Comparison of ENCODE assay signal across 9 cellular contexts in genomic region chr1:243325305-243325890, GRCh38.
DNase-seq lines count a peak whose midpoint lies in the region; ATAC-seq, FAIRE-seq and TF ChIP-seq lines count a peak whose summit lies in the region.
"Had no signal": no experiment of that assay in that cellular context is flagged by ENCODE, and none has a peak within 500 bp of the region (broad histone marks: within the 10 kb centered on the region; RNA-seq: fewer than 3 reads in every experiment).

No MANE protein-coding gene starts in this region.

- RAD21 ChIA-PET in HCT116 (lab: Charles Lee; ENCODE audit: low non-redundant PET in 1 of 2, low total read pairs in 2 of 2, uncharacterized antibody in 2 of 2, unreplicated experiment in 2 of 2), result no interaction called here

- TF ChIP-seq EP300 in transverse colon (IDR thresholded peaks at IDR 0.05; ENCODE audit: low read depth), result no peak

- 0% methylated on average over 1 of the region's 1 CpG for WGBS in transverse colon (ENCODE audit: low coverage in 1 of 2), 2 donors

- H3K9me2 ChIP-seq in HCT116 (ENCODE audit: insufficient read depth), result no peaks in the 10 kb centered on the region

- H3K9me3 ChIP-seq in HCT116 (ENCODE audit: control insufficient read depth in 1 of 2, insufficient read depth in 1 of 2, low read depth in 1 of 2, low read length in 2 of 2) (no peaks in the 10 kb centered on the region), transverse colon (no peaks in the 10 kb centered on the region)

- TF ChIP-seq RAD21 in HCT116 (IDR thresholded peaks at IDR 0.05; ENCODE audit: low read depth), result peak; percentile 93

- no peak overlapping the region for H3K4me3 Mint-ChIP-seq in activated naive CD4-positive, alpha-beta T cell treated with anti-CD3 and anti-CD28 coated beads for 36 hours
- H3K4me3 Mint-ChIP-seq: dendritic cell treated with granulocyte-macrophage colony-stimulating factor and Interleukin-4, amounts not matched to agents 40 ng/mL and 50 ng/mL, for 4 days had no signal

- TF ChIP-seq POLR2A in HCT116 (IDR thresholded peaks at IDR 0.05; ENCODE audit: borderline replicate concordance, extremely low read depth, insufficient read depth, insufficient read length), result no peak
- TF ChIP-seq POLR2A in transverse colon (IDR thresholded peaks at IDR 0.05), result no peak

- no peaks in the 10 kb centered on the region for H3K27me3 ChIP-seq in HCT116 (ENCODE audit: insufficient read depth, low read length)
- H3K27me3 ChIP-seq in transverse colon, result no peaks in the 10 kb centered on the region

- ATAC-seq in HCT116 (peak; percentile 59; the same call in 1 of the 2 replicates), omental fat pad (ENCODE audit: low FRiP score) (no peak)

- no peaks in the 10 kb centered on the region for H4K20me1 ChIP-seq in HCT116 (ENCODE audit: insufficient read depth)

- H3K4me3 ChIP-seq in HCT116 (replicated peaks in 1 of 2; ENCODE audit: low read depth in 1 of 2, low read length in 2 of 2) (no peak overlapping the region), transverse colon (no peak overlapping the region)

- no peaks in the 10 kb centered on the region for H3K4me1 ChIP-seq in HCT116 (ENCODE audit: control insufficient read depth in 1 of 2, insufficient read depth in 2 of 2, low read length in 2 of 2)
- H3K4me1 ChIP-seq in transverse colon, result no peaks in the 10 kb centered on the region

- no peak overlapping the region for H3K4me2 ChIP-seq in HCT116 (ENCODE audit: low read length)

- no peak overlapping the region for H2AFZ ChIP-seq in HCT116 (ENCODE audit: low read depth, low read length, poor library complexity, severe bottlenecking)

- H3K36me3 Mint-ChIP-seq in activated naive CD4-positive, alpha-beta T cell treated with anti-CD3 and anti-CD28 coated beads for 36 hours (ENCODE audit: low read depth), result peaks cover 1% of the 10 kb centered on the region

- H3K9me3 Mint-ChIP-seq in activated naive CD4-positive, alpha-beta T cell treated with anti-CD3 and anti-CD28 coated beads for 36 hours, result no peaks in the 10 kb centered on the region
- H3K9me3 Mint-ChIP-seq: dendritic cell treated with granulocyte-macrophage colony-stimulating factor and Interleukin-4, amounts not matched to agents 40 ng/mL and 50 ng/mL, for 4 days had no signal

- H3K27ac ChIP-seq in HCT116 (ENCODE audit: low read depth, low read length), result no peak overlapping the region
- H3K27ac ChIP-seq in transverse colon, result no peak overlapping the region

- DNase-seq in activated naive CD4-positive, alpha-beta T cell treated with anti-CD3 and anti-CD28 coated beads for 36 hours, result peak; percentile 45
- DNase-seq in activated naive CD4-positive, alpha-beta T cell treated with anti-CD3 and anti-CD28 coated beads, Interleukin-2, amount 50 U/mL, for 16 hours, result no peak
- DNase-seq in HCT116 (ENCODE audit: low read depth, low spot score) (peak; percentile 38), NCI-H2227 treated with DMSO at 0.1 percent for 48 hours (lab: John Stamatoyannopoulos, UW) (peak; percentile 47), amniotic stem cell (lab: John Stamatoyannopoulos, UW) (peak; percentile 13), transverse colon (no peak), omental fat pad (ENCODE audit: low spot score) (no peak)

- intact Hi-C loops in activated naive CD4-positive, alpha-beta T cell treated with anti-CD3 and anti-CD28 coated beads for 36 hours (cut with micrococcal nuclease), result loop anchor here (1.0 to 10.0 kb wide), 6 partner anchors 483 to 1307 kb away; no protein-coding TSS in a partner anchor
- intact Hi-C loops in HCT116 (cut with micrococcal nuclease) (loop anchor here (5.0 to 10.0 kb wide), 5 partner anchors 271 to 1431 kb away; no protein-coding TSS in a partner anchor), transverse colon (cut with DNase I; ENCODE audit: low total_unique reads) (loop anchor here (10.0 kb wide), 1 partner anchor 861 kb away; no protein-coding TSS in a partner anchor)

- no peak overlapping the region for H3K27ac Mint-ChIP-seq in activated naive CD4-positive, alpha-beta T cell treated with anti-CD3 and anti-CD28 coated beads for 36 hours

- no peak overlapping the region for H3K9ac ChIP-seq in HCT116 (ENCODE audit: low read length)

- peak; percentile 99 for FAIRE-seq in islet of Langerhans (lab: Jason Lieb, UNC)

- TF ChIP-seq CTCF in HCT116 (IDR thresholded peaks at IDR 0.05 in 2 of 3, conservative IDR thresholded peaks at IDR 0.05 in 1 of 3; ENCODE audit: borderline replicate concordance in 1 of 3, insufficient read depth in 1 of 3, low read depth in 2 of 3, low read length in 2 of 3) (peak; percentile 58 to 75 (median 73)), transverse colon (IDR thresholded peaks at IDR 0.05) (peak; percentile 61 to 79 (median 72)), omental fat pad (IDR thresholded peaks at IDR 0.05) (no peak)

- H3K36me3 ChIP-seq in HCT116 (ENCODE audit: control insufficient read depth in 1 of 2, insufficient read depth in 2 of 2, low read length in 2 of 2), result no peaks in the 10 kb centered on the region
- H3K36me3 ChIP-seq in transverse colon, result peaks cover 0 to 2% (median under 1%) of the 10 kb centered on the region in 4 donors

- no peaks in the 10 kb centered on the region for H3K27me3 Mint-ChIP-seq in activated naive CD4-positive, alpha-beta T cell treated with anti-CD3 and anti-CD28 coated beads for 36 hours (ENCODE audit: low read depth)
- H3K27me3 Mint-ChIP-seq: dendritic cell treated with granulocyte-macrophage colony-stimulating factor and Interleukin-4, amounts not matched to agents 40 ng/mL and 50 ng/mL, for 4 days had no signal

- POLR2A ChIA-PET in HCT116 (lab: Charles Lee), result no interaction called here

- no peaks in the 10 kb centered on the region for H3K79me2 ChIP-seq in HCT116 (ENCODE audit: insufficient read depth, low read length)

- CTCF ChIA-PET in activated naive CD4-positive, alpha-beta T cell treated with anti-CD3 and anti-CD28 coated beads for 36 hours (lab: Charles Lee), result no interaction called here
- CTCF ChIA-PET in HCT116 (lab: Charles Lee), result no interaction called here

- no TSS peak for BruUV-seq in HCT116 (replicated peaks; lab: Mats Ljungman, UMichigan)

- in situ Hi-C loops in transverse colon (cut with MboI; ENCODE audit: low pct_ligation_motif_present in 1 of 4, low pct_unique_long_range_greater_than_20kb in 1 of 4, low sequenced_read_pairs in 3 of 4), result loop anchor here in 3 of 4 donors (10.0 to 25.0 kb wide), 4 partner anchors 412 to 962 kb away; no protein-coding TSS in a partner anchor

- no peaks in the 10 kb centered on the region for H3K4me1 Mint-ChIP-seq in activated naive CD4-positive, alpha-beta T cell treated with anti-CD3 and anti-CD28 coated beads for 36 hours (ENCODE audit: low read depth)

TF ChIP-seq in HCT116, 20 proteins besides CTCF, POLR2A, EP300 and RAD21 (continues in another document):
- TF ChIP-seq REST (IDR thresholded peaks at IDR 0.05; ENCODE audit: low read depth), result no peak
- TF ChIP-seq ZBTB33 (IDR thresholded peaks at IDR 0.05; ENCODE audit: extremely low read depth, insufficient replicate concordance, low read length), result no peak
- no peak for TF ChIP-seq SP1 (IDR thresholded peaks at IDR 0.05; ENCODE audit: low read depth)
- no peak for TF ChIP-seq CBX3 (IDR thresholded peaks at IDR 0.05; ENCODE audit: low read depth)
- TF ChIP-seq SIN3A (IDR thresholded peaks at IDR 0.05; ENCODE audit: low read depth), result no peak
- TF ChIP-seq ELF1 (IDR thresholded peaks at IDR 0.05; ENCODE audit: borderline replicate concordance, low read depth), result no peak
- no peak for TF ChIP-seq JUND (IDR thresholded peaks at IDR 0.05)
- TF ChIP-seq, protein P1, sequence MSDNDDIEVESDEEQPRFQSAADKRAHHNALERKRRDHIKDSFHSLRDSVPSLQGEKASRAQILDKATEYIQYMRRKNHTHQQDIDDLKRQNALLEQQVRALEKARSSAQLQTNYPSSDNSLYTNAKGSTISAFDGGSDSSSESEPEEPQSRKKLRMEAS (IDR thresholded peaks at IDR 0.05), result no peak
- no peak for TF ChIP-seq ZFX (IDR thresholded peaks at IDR 0.05)
- no peak for TF ChIP-seq YY1 (IDR thresholded peaks at IDR 0.05; ENCODE audit: extremely low read depth, insufficient replicate concordance, low read depth, low read length)

Comparison
In these comparisons a context has a peak if more than half of its experiments do, and no peak if none do; other contexts are left out.
1. DNase-seq: peak in activated naive CD4-positive, alpha-beta T cell treated with anti-CD3 and anti-CD28 coated beads for 36 hours (single experiment), HCT116 (single experiment), NCI-H2227 treated with DMSO at 0.1 percent for 48 hours (single experiment) and amniotic stem cell (single experiment); none in activated naive CD4-positive, alpha-beta T cell treated with anti-CD3 and anti-CD28 coated beads, Interleukin-2, amount 50 U/mL, for 16 hours (single experiment), transverse colon (single experiment) and omental fat pad (single experiment).
2. CTCF ChIP-seq: peak in HCT116 (3 of 3) and transverse colon (5 of 5); none in omental fat pad (0 of 3).